Comparison of ENCODE assay signal across 24 cellular contexts in the genomic region with DNA sequence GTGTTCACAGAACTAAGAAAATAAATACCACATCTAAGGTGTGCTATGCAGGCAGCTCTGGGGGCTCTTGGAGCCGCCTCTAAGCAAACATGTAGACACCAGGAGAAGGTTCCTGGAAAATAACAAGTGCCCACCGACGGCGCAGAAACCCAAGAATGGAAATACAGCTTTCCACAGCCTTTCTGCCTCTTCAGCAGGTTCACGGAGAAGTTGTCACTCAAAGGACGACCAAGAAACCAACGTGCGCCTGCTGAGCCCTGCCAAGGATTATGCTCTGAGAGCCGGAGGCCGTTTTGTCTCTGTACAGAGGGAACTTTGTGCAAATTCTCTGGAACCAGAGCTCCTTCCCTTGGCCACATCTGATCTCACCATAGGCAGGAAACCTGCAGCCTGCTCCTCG.
"Had no signal": no experiment of that assay in that cellular context is flagged by ENCODE, and none has a peak within 500 bp of the region (broad histone marks: within the 10 kb centered on the region; RNA-seq: fewer than 3 reads in every experiment).

No MANE protein-coding gene starts in this region.

- H3K27me3 ChIP-seq: SJSA1 had no signal

- H3K27ac ChIP-seq: HL-60, KMS-11, SJSA1, SK-N-MC had no signal

- DNase-seq: MV-4-11, NCI-H1048, NCI-H1105, NCI-H1417 treated with DMSO at 0.1 percent for 48 hours, NCI-H146, NCI-H1694 treated with DMSO at 0.1 percent for 48 hours, NCI-H2029, NCI-H2081 treated with DMSO at 0.1 percent for 48 hours, NCI-H2171, NCI-H226, NCI-H446, NCI-H510A, NCI-H524 treated with DMSO at 0.1 percent for 48 hours, NCI-H69, NCI-H774, Right ventricle myocardium superior, RPMI8226, SIG-M5 had no signal

- H3K9me3 ChIP-seq: SJSA1 had no signal

- H3K4me3 ChIP-seq: K562, SJSA1, SK-N-MC had no signal

- H3K36me3 ChIP-seq: SJSA1 had no signal

- ATAC-seq: K562 had no signal

- H3K4me1 ChIP-seq: SJSA1 had no signal

- H3K27ac Mint-ChIP-seq: IgD-negative memory B cell had no signal
